ENCODE assay signal across 1 cellular context in genomic region chr7:111839261-111839660, GRCh38.
TF ChIP-seq lines count a peak whose summit lies in the region.

No MANE protein-coding gene starts in this region.

TF ChIP-seq in GM12878, 131 proteins besides CTCF, POLR2A, EP300 and RAD21 (continued from another document):
- TF ChIP-seq ZNF687 (IDR thresholded peaks at IDR 0.05) (no peak), GABPA (IDR thresholded peaks at IDR 0.05; ENCODE audit: low read depth) (no peak), RCOR1 (conservative IDR thresholded peaks at IDR 0.05; ENCODE audit: low read depth, low read length) (no peak), JUND (IDR thresholded peaks at IDR 0.05; ENCODE audit: low read depth, low read length) (no peak), HDGF (IDR thresholded peaks at IDR 0.05) (no peak), NBN (IDR thresholded peaks at IDR 0.05) (no peak), MTA2 (IDR thresholded peaks at IDR 0.05; ENCODE audit: low read depth) (no peak), SREBF2 (IDR thresholded peaks at IDR 0.05; ENCODE audit: low read length) (no peak), TAF1 (IDR thresholded peaks at IDR 0.05; ENCODE audit: borderline replicate concordance, low read depth, low read length) (no peak), MYC (IDR thresholded peaks at IDR 0.05; ENCODE audit: insufficient read depth, insufficient read length, insufficient replicate concordance, low read length, severe bottlenecking) (no peak)
- TF ChIP-seq, protein P1, sequence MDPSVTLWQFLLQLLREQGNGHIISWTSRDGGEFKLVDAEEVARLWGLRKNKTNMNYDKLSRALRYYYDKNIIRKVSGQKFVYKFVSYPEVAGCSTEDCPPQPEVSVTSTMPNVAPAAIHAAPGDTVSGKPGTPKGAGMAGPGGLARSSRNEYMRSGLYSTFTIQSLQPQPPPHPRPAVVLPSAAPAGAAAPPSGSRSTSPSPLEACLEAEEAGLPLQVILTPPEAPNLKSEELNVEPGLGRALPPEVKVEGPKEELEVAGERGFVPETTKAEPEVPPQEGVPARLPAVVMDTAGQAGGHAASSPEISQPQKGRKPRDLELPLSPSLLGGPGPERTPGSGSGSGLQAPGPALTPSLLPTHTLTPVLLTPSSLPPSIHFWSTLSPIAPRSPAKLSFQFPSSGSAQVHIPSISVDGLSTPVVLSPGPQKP (IDR thresholded peaks at IDR 0.05; ENCODE audit: low read depth, low read length): no peak
- TF ChIP-seq, protein P2, sequence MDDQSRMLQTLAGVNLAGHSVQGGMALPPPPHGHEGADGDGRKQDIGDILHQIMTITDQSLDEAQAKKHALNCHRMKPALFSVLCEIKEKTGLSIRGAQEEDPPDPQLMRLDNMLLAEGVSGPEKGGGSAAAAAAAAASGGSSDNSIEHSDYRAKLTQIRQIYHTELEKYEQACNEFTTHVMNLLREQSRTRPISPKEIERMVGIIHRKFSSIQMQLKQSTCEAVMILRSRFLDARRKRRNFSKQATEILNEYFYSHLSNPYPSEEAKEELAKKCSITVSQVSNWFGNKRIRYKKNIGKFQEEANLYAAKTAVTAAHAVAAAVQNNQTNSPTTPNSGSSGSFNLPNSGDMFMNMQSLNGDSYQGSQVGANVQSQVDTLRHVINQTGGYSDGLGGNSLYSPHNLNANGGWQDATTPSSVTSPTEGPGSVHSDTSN (IDR thresholded peaks at IDR 0.05; ENCODE audit: insufficient replicate concordance, low read depth, low read length): no peak
- TF ChIP-seq, protein P3, sequence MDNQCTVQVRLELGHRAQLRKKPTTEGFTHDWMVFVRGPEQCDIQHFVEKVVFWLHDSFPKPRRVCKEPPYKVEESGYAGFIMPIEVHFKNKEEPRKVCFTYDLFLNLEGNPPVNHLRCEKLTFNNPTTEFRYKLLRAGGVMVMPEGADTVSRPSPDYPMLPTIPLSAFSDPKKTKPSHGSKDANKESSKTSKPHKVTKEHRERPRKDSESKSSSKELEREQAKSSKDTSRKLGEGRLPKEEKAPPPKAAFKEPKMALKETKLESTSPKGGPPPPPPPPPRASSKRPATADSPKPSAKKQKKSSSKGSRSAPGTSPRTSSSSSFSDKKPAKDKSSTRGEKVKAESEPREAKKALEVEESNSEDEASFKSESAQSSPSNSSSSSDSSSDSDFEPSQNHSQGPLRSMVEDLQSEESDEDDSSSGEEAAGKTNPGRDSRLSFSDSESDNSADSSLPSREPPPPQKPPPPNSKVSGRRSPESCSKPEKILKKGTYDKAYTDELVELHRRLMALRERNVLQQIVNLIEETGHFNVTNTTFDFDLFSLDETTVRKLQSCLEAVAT (IDR thresholded peaks at IDR 0.05): no peak
